17 cellular contexts compared by ENCODE assay signal in genomic region chr1:45820173-45820572, GRCh38.
"Had no signal": no experiment of that assay in that cellular context is flagged by ENCODE, and none has a peak within 500 bp of the region (broad histone marks: within the 10 kb centered on the region; RNA-seq: fewer than 3 reads in every experiment).

No MANE protein-coding gene starts in this region.

- ATAC-seq: foreskin keratinocyte; stimulated activated memory B cell treated with anti-CD40 and anti-IgM and Interleukin-4, amounts not matched to agents 10 μg/mL and 1 μg/mL and 100 μg/mL, for 72 hours had no signal

- H3K27me3 Mint-ChIP-seq: activated CD4-positive, alpha-beta T cell treated with anti-CD3 and anti-CD28 coated beads, Interleukin-2, amount 10 ng/mL, durations not matched to agents 24 days and 14 days; stimulated activated memory B cell treated with anti-CD40 and anti-IgM and Interleukin-4, amounts not matched to agents 10 μg/mL and 1 μg/mL and 100 μg/mL, for 72 hours had no signal

- H3K4me1 Mint-ChIP-seq: nephron had no signal

- H3K27me3 ChIP-seq: foreskin keratinocyte, thyroid gland had no signal

- FAIRE-seq: TTC549, urothelium cell line had no signal

- H3K27ac Mint-ChIP-seq: activated CD4-positive, alpha-beta T cell treated with anti-CD3 and anti-CD28 coated beads, Interleukin-2, amount 10 ng/mL, durations not matched to agents 24 days and 14 days; nephron; stimulated activated memory B cell treated with anti-CD40 and anti-IgM and Interleukin-4, amounts not matched to agents 10 μg/mL and 1 μg/mL and 100 μg/mL, for 72 hours had no signal

- H3K36me3 ChIP-seq: thyroid gland had no signal

- H3K27ac ChIP-seq: foreskin keratinocyte, left ventricle myocardium inferior, thyroid gland had no signal

- H3K4me3 ChIP-seq: left ventricle myocardium inferior, thyroid gland had no signal

- H3K9me3 ChIP-seq: thyroid gland had no signal

- H3K4me1 ChIP-seq: foreskin keratinocyte, left ventricle myocardium inferior, thyroid gland had no signal

- DNase-seq: activated CD4-positive, alpha-beta T cell treated with anti-CD3 and anti-CD28 coated beads, Interleukin-2, amount 10 ng/mL, durations not matched to agents 24 days and 14 days; activated CD4-positive, CD25-positive, alpha-beta regulatory T cell; activated naive CD4-positive, alpha-beta T cell; aorta; effector memory CD4-positive, alpha-beta T cell; foreskin keratinocyte; glutamatergic neuron; hypothalamus; left ventricle myocardium inferior; nucleus accumbens; posterior cingulate gyrus; stimulated activated CD4-positive, alpha-beta T cell treated with anti-CD3 and anti-CD28 coated beads, Interleukin-2, amount 100 ng/mL, for 48 hours; thyroid gland had no signal

- H3K4me3 Mint-ChIP-seq: activated CD4-positive, alpha-beta T cell treated with anti-CD3 and anti-CD28 coated beads, Interleukin-2, amount 10 ng/mL, durations not matched to agents 24 days and 14 days; nephron; stimulated activated memory B cell treated with anti-CD40 and anti-IgM and Interleukin-4, amounts not matched to agents 10 μg/mL and 1 μg/mL and 100 μg/mL, for 72 hours had no signal
